ENCODE assay signal across 30 cellular contexts in the genomic region with DNA sequence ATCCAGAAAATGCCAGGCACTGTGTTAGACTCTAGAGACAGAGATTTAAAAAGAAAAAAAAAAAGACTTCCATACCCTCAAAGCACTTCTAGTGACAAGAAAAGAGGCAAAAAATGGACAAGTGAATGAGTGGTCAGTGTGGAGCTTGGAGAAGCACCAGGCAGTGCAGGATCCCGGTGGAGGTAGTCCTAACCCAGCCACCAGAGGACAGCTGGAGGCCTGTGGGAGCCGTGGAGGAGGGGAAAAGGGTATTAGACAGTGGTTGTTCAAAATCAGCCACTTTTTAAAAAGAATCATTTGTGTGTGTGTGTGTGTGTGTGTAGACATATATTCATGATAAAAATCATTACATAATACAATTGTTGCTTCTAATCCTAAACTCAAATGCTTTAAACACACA.
"Had no signal": no experiment of that assay in that cellular context is flagged by ENCODE, and none has a peak within 500 bp of the region (broad histone marks: within the 10 kb centered on the region; RNA-seq: fewer than 3 reads in every experiment).

No MANE protein-coding gene starts in this region.

- ATAC-seq: left cardiac atrium; left lung; lower lobe of right lung; naive thymus-derived CD8-positive, alpha-beta T cell; pancreas; right cardiac atrium; stimulated activated effector memory CD8-positive, alpha-beta T cell treated with anti-CD3 and anti-CD28 coated beads, Interleukin-12 subunit alpha, Interleukin-12 subunit beta, amount 100 ng/mL, for 72 hours; upper lobe of right lung had no signal

- H3K4me3 ChIP-seq: left lung, lower lobe of right lung, pancreas, prostate gland, sigmoid colon, spleen, suprapubic skin, thoracic aorta, tibial artery, upper lobe of right lung had no signal

- H3K4me1 ChIP-seq: prostate gland had no signal

- H3K9me3 ChIP-seq: left lung, lower lobe of right lung, pancreas, prostate gland, sigmoid colon, spleen, suprapubic skin, thoracic aorta, tibial artery, upper lobe of right lung had no signal

- H3K4me3 Mint-ChIP-seq: naive thymus-derived CD8-positive, alpha-beta T cell; nephron; neural crest cell; stimulated activated effector memory CD8-positive, alpha-beta T cell treated with anti-CD3 and anti-CD28 coated beads, Interleukin-12 subunit alpha, Interleukin-12 subunit beta, amount 100 ng/mL, for 72 hours; stimulated activated naive CD8-positive, alpha-beta T cell treated with anti-CD3 and anti-CD28 coated beads, Interleukin-15, Interleukin-2, amounts not matched to agents 100 ng/mL and 50 ng/mL, for 24 hours had no signal

- FAIRE-seq: keratinocyte, pancreas, small intestine, urothelium cell line had no signal

- H3K9me3 Mint-ChIP-seq: naive thymus-derived CD8-positive, alpha-beta T cell; nephron; neural crest cell; stimulated activated effector memory CD8-positive, alpha-beta T cell treated with anti-CD3 and anti-CD28 coated beads, Interleukin-12 subunit alpha, Interleukin-12 subunit beta, amount 100 ng/mL, for 72 hours; stimulated activated naive CD8-positive, alpha-beta T cell treated with anti-CD3 and anti-CD28 coated beads, Interleukin-15, Interleukin-2, amounts not matched to agents 100 ng/mL and 50 ng/mL, for 24 hours had no signal

- H3K27ac Mint-ChIP-seq: naive thymus-derived CD8-positive, alpha-beta T cell; nephron; stimulated activated effector memory CD8-positive, alpha-beta T cell treated with anti-CD3 and anti-CD28 coated beads, Interleukin-12 subunit alpha, Interleukin-12 subunit beta, amount 100 ng/mL, for 72 hours; stimulated activated naive CD8-positive, alpha-beta T cell treated with anti-CD3 and anti-CD28 coated beads, Interleukin-15, Interleukin-2, amounts not matched to agents 100 ng/mL and 50 ng/mL, for 24 hours had no signal

- H3K36me3 ChIP-seq: left lung, lower lobe of right lung, pancreas, prostate gland, sigmoid colon, spleen, suprapubic skin, thoracic aorta, tibial artery, upper lobe of right lung had no signal

- H3K36me3 Mint-ChIP-seq: naive thymus-derived CD8-positive, alpha-beta T cell; stimulated activated effector memory CD8-positive, alpha-beta T cell treated with anti-CD3 and anti-CD28 coated beads, Interleukin-12 subunit alpha, Interleukin-12 subunit beta, amount 100 ng/mL, for 72 hours had no signal

- H3K27me3 ChIP-seq: left lung, pancreas, sigmoid colon, spleen, suprapubic skin, tibial artery, upper lobe of right lung had no signal

- DNase-seq: hippocampal formation; kidney glomerular epithelial cell; left cardiac atrium; left lung; lower lobe of right lung; mammary epithelial cell; mesenchymal stem cell; naive thymus-derived CD8-positive, alpha-beta T cell; nucleus accumbens; pancreas; posterior cingulate gyrus; retina; right cardiac atrium; sigmoid colon; small intestine; spleen; stimulated activated CD4-positive, alpha-beta T cell treated with anti-CD3 and anti-CD28 coated beads, Interleukin-4, amount 100 ng/mL, for 24 hours; stimulated activated naive CD4-positive, alpha-beta T cell; tibial artery; trophoblast cell; upper lobe of right lung had no signal

- H3K27ac ChIP-seq: left lung, lower lobe of right lung, pancreas, prostate gland, sigmoid colon, spleen, suprapubic skin, thoracic aorta, tibial artery, upper lobe of right lung had no signal

- H3K4me1 Mint-ChIP-seq: neural crest cell had no signal
